14 cellular contexts compared by ENCODE assay signal in the genomic region with DNA sequence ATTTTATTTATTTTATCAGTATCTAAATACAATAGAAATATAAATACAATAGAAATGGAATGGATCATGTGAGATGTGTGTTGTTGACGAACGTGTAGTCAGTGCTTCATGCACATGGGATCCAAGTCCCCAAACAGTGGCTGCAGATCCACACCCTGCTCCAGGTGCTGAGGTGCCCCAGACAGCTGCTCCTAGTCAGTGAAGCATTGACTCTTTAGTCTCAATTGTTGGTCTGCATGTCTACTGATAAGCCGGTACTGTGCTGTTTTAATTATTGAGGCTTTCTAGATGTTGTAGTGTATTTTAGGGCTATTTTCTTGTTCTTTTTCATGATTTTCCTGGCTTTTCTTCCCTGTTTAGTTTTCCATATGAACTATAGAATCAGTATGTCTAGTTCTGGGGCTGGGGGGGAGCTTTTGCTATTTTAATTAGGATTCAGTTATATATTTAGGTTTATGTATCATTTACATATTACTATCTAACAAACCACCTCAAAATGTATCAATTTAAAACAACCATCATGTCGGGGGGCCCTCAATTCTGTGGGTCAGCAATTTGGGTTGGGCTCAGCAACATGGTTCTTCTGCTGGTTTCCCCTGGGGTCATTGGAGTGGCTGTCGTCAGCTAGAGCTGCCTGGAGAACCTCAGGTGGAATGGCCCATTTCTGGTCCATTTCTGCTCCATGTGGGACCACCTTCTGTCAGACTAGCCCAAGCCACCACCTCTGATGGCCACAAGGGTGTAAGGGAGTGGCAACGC.
"Had no signal": no experiment of that assay in that cellular context is flagged by ENCODE, and none has a peak within 500 bp of the region (broad histone marks: within the 10 kb centered on the region; RNA-seq: fewer than 3 reads in every experiment).

No MANE protein-coding gene starts in this region.

- H3K27ac Mint-ChIP-seq: activated naive CD8-positive, alpha-beta T cell had no signal

- H3K9me3 ChIP-seq: pancreas had no signal

- H3K4me3 ChIP-seq: body of pancreas, lung, pancreas, thoracic aorta had no signal

- H3K4me1 ChIP-seq: body of pancreas, pancreas had no signal

- H3K27me3 Mint-ChIP-seq: activated naive CD8-positive, alpha-beta T cell had no signal

- DNase-seq: activated CD4-positive, alpha-beta T cell treated with anti-CD3 and anti-CD28 coated beads for 1 hour; activated CD8-positive, alpha-beta memory T cell treated with anti-CD3 and anti-CD28 coated beads, Interleukin-2, amount 50 U/mL, for 48 hours; amniotic stem cell; body of pancreas; caudate nucleus; left colon; midbrain; pancreas; stimulated activated CD4-positive, alpha-beta T cell treated with anti-CD3 and anti-CD28 coated beads, Interleukin-1b, Interleukin-23, amount 100 ng/mL, for 48 hours; T1000 had no signal

- H3K36me3 ChIP-seq: pancreas had no signal

- H3K27me3 ChIP-seq: body of pancreas, pancreas had no signal

- H3K27ac ChIP-seq: body of pancreas, pancreas, thoracic aorta had no signal

- ATAC-seq: body of pancreas, esophagus mucosa, left colon, pancreas had no signal
